Comparison of ENCODE assay signal across 8 cellular contexts in the genomic region with DNA sequence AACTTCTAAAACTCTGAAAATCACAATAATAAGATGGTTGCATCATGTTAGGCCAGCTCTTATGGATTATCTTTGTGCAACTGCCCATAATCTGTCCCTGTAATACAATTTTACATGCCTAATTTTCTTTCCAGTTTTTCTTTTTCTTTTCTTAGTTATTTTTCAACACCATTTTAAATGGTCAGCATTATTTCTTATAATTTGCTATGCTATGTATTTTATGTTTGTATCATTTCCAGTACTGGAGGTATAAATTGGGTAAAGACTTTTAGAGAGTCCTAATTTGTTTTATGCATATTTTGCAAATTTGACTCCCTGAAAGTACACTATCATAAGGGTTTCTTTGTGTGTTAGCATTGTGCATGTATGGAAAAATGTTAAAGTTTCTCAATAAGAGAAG.
"Had no signal": no experiment of that assay in that cellular context is flagged by ENCODE, and none has a peak within 500 bp of the region (broad histone marks: within the 10 kb centered on the region; RNA-seq: fewer than 3 reads in every experiment).

No MANE protein-coding gene starts in this region.

- H2AFZ ChIP-seq: GM23338 had no signal

- DNase-seq: H9, HCEC 1CT, KBM-7 had no signal

- H3K4me3 ChIP-seq: GM23338 had no signal

- H3K9ac ChIP-seq: KMS-11 had no signal

- ATAC-seq: GM23338 had no signal

- H3K27ac ChIP-seq: KMS-11 had no signal

- H3K4me2 ChIP-seq: GM23338, KMS-11 had no signal

- FAIRE-seq: H1, H54, HTR-8/SVneo had no signal
